ENCODE assay signal across 1 cellular context in genomic region chr7:17307969-17308648, GRCh38.
TF ChIP-seq lines count a peak whose summit lies in the region.

No MANE protein-coding gene starts in this region.

TF ChIP-seq in HepG2, 621 proteins besides CTCF, POLR2A, EP300 and RAD21 (continued from another document):
- TF ChIP-seq HNF1A (IDR thresholded peaks at IDR 0.05; ENCODE audit: low read depth) (peak; percentile 61; the same call in 1 of the 2 replicates), HNF1A (CRISPR knock-in tag; IDR thresholded peaks at IDR 0.05; ENCODE audit: borderline replicate concordance) (no peak), SRF (IDR thresholded peaks at IDR 0.05; ENCODE audit: low read depth, low read length) (no peak), SAP130 (CRISPR knock-in tag; IDR thresholded peaks at IDR 0.05; ENCODE audit: low read depth) (0 out of 2 replicates have a peak, but pooled peaks have one; percentile 13), FOXP1 (IDR thresholded peaks at IDR 0.05) (no peak), FOXP1 (CRISPR knock-in tag; IDR thresholded peaks at IDR 0.05) (peak; percentile 83), PRDM4 (CRISPR knock-in tag; IDR thresholded peaks at IDR 0.05; ENCODE audit: borderline replicate concordance) (no peak), MAFF (IDR thresholded peaks at IDR 0.05; ENCODE audit: low read depth, low read length) (peak; percentile 60), MAFK (conservative IDR thresholded peaks at IDR 0.05 in 1 of 2, IDR thresholded peaks at IDR 0.05 in 1 of 2; ENCODE audit: low read length in 2 of 2) (peak; percentile 54 to 75; a peak in 3 of 4 replicates), PHB2 (IDR thresholded peaks at IDR 0.05; ENCODE audit: partially characterized antibody) (no peak), SMAD3 (CRISPR knock-in tag; IDR thresholded peaks at IDR 0.05) (no peak), ZNF782 (CRISPR knock-in tag; IDR thresholded peaks at IDR 0.05; ENCODE audit: borderline replicate concordance) (no peak), MIER2 (CRISPR knock-in tag; IDR thresholded peaks at IDR 0.05) (no peak), ZMYM4 (CRISPR knock-in tag; IDR thresholded peaks at IDR 0.05) (no peak), FOXP4 (CRISPR knock-in tag; IDR thresholded peaks at IDR 0.05) (0 out of 2 replicates have a peak, but pooled peaks have one; percentile 35), ZNF432 (CRISPR knock-in tag; IDR thresholded peaks at IDR 0.05; ENCODE audit: borderline replicate concordance) (no peak)
